8 cellular contexts compared by ENCODE assay signal in genomic region chr1:201461783-201462441, GRCh38. TPM values are rescaled to one million over a fixed set of nuclear protein-coding genes. Genes with fewer than 3 reads are reported as not detected.
A peak's percentile ranks its signal among the peaks of the same experiment; 100 is the strongest.
DNase-seq lines count a peak whose midpoint lies in the region; ATAC-seq and TF ChIP-seq lines count a peak whose summit lies in the region.

No MANE protein-coding gene starts in this region.

- H3K27ac Mint-ChIP-seq in T-cell: no peak overlapping the region

- H3K27me3 ChIP-seq in esophagus muscularis mucosa: no peaks in the 10 kb centered on the region

- ATAC-seq in HG03108 (IDR thresholded peaks at IDR 0.05; ENCODE audit: unreplicated experiment): no peak
- ATAC-seq in T-cell (replicated peaks in 1 of 4): no peak

- CTCF ChIA-PET in T-cell (lab: Charles Lee): interaction anchor here in 1 of 2 donors (0.6 kb wide), 1 partner anchor 50 kb away, joined by 16 read pairs; no protein-coding TSS in a partner anchor

- H3K36me3 ChIP-seq in esophagus muscularis mucosa: peaks cover 13 to 29% (median 22%) of the 10 kb centered on the region in 4 donors

- POLR2A ChIA-PET in T-cell (lab: Charles Lee): no interaction called here

- no peaks in the 10 kb centered on the region for H3K4me1 Mint-ChIP-seq in T-cell

- H3K36me3 Mint-ChIP-seq in T-cell: no peaks in the 10 kb centered on the region

- no peak for TF ChIP-seq CTCF in esophagus muscularis mucosa (IDR thresholded peaks at IDR 0.05)

- no peaks in the 10 kb centered on the region for H3K9me3 Mint-ChIP-seq in T-cell

- TF ChIP-seq EP300 in esophagus muscularis mucosa (IDR thresholded peaks at IDR 0.05): no peak

- H3K27ac ChIP-seq in esophagus muscularis mucosa (replicated peaks in 1 of 4): peak overlapping the region; percentile 75 to 95 (median 81)

- peaks cover 38 to 86% (median 69%) of the 10 kb centered on the region in 4 donors for H3K4me1 ChIP-seq in esophagus muscularis mucosa

- DNase-seq in AG08395 (ENCODE audit: low spot score) (peak; percentile 93), NOMO-1 treated with dmso at 0.1 percent for 144 hours (lab: John Stamatoyannopoulos, UW; ENCODE audit: unreplicated experiment) (peak; percentile 30), esophagus muscularis mucosa (ENCODE audit: extremely low spot score) (no peak), nucleus accumbens (lab: John Stamatoyannopoulos, UW) (peak in 49 of 56 donors; percentile 22 to 88 (median 65)), T-cell (no peak)
- no peak for DNase-seq in activated T-cell treated with anti-CD3 and anti-CD28 coated beads, Interleukin-2, amount 50 U/mL, for 48 hours
- no peak for DNase-seq in stimulated activated CD4-positive, alpha-beta T cell treated with anti-CD3 and anti-CD28 coated beads, Interleukin-1b, Interleukin-23, amount 100 ng/mL, for 48 hours

- peaks cover 0 to 10% of the 10 kb centered on the region in 2 donors for H3K27me3 Mint-ChIP-seq in T-cell

- H3K4me3 Mint-ChIP-seq in T-cell: no peak overlapping the region

- no peaks in the 10 kb centered on the region for H3K9me3 ChIP-seq in esophagus muscularis mucosa

- WGBS in esophagus muscularis mucosa: 64% methylated on average over 10 of the region's 12 CpGs

- H3K4me3 ChIP-seq in esophagus muscularis mucosa: no peak overlapping the region

- no peak for TF ChIP-seq POLR2A in esophagus muscularis mucosa (IDR thresholded peaks at IDR 0.05; ENCODE audit: low read depth)

- intact Hi-C loops in esophagus muscularis mucosa (cut with DNase I): no loop called here

RNA-seq across cellular contexts. Expression of gene PHLDA3, which starts 7.1 kb away (rescaled TPM):
- total RNA-seq in esophagus muscularis mucosa (100 to 1,000 TPM in 2 of 4 donors, 10 to 100 TPM in 2; 63.5 to 158 (median 106) TPM), T-cell (1 to 10 TPM in 4 of 5 donors, under 1 TPM in 1; 0.83 to 5.8 (median 3.6) TPM)

RNA-seq across cellular contexts. Expression of gene TNNI1, which starts 40.4 kb away (rescaled TPM):
- total RNA-seq in esophagus muscularis mucosa (under 1 TPM in 1 of 4 donors, not detected in 3; 0.06 TPM), T-cell (not detected)

RNA-seq across cellular contexts. Expression of gene CSRP1, which starts 45.0 kb away (rescaled TPM):
- 1,000 to 10,000 TPM; 3,645 to 7,984 (median 5,321) TPM for total RNA-seq in esophagus muscularis mucosa
- 10 to 100 TPM; 35.0 to 47.2 (median 36.8) TPM for total RNA-seq in T-cell

Comparison
In these comparisons a context has a peak if more than half of its experiments do, and no peak if none do; other contexts are left out.
1. DNase-seq: peak in AG08395 (single experiment), NOMO-1 treated with dmso at 0.1 percent for 144 hours (single experiment) and nucleus accumbens (49 of 56); none in esophagus muscularis mucosa (single experiment), activated T-cell treated with anti-CD3 and anti-CD28 coated beads, Interleukin-2, amount 50 U/mL, for 48 hours (0 of 2), stimulated activated CD4-positive, alpha-beta T cell treated with anti-CD3 and anti-CD28 coated beads, Interleukin-1b, Interleukin-23, amount 100 ng/mL, for 48 hours (single experiment) and T-cell (0 of 34).
2. RNA of gene PHLDA3, which starts 7.1 kb away (total RNA-seq): 63.5 to 158 TPM in esophagus muscularis mucosa; 0.83 to 5.8 TPM in T-cell; every median in the first group is over 4 times any median in the second.
3. RNA of gene CSRP1, which starts 45.0 kb away (total RNA-seq): 3,645 to 7,984 TPM in esophagus muscularis mucosa; 35.0 to 47.2 TPM in T-cell; every median in the first group is over 10 times any median in the second.